In genomic region chr10:80542053-80542452, GRCh38 we compare ENCODE assay signal across 12 cellular contexts. TPM values are rescaled to one million over a fixed set of nuclear protein-coding genes. Genes with fewer than 3 reads are reported as not detected.
DNase-seq lines count a peak whose midpoint lies in the region; ATAC-seq, FAIRE-seq and TF ChIP-seq lines count a peak whose summit lies in the region.
"Had no signal": no experiment of that assay in that cellular context is flagged by ENCODE, and none has a peak within 500 bp of the region (broad histone marks: within the 10 kb centered on the region; RNA-seq: fewer than 3 reads in every experiment).

No MANE protein-coding gene starts in this region.

- DNase-seq in left ventricle myocardium inferior (no peak), right cardiac atrium (no peak), amniotic epithelial cell (ENCODE audit: low read depth) (peak; percentile 16), left lung (no peak), urothelium cell line (ENCODE audit: low spot score) (peak; percentile 51), nucleus accumbens (lab: John Stamatoyannopoulos, UW) (no peak)
- DNase-seq: activated CD8-positive, alpha-beta memory T cell treated with anti-CD3 and anti-CD28 coated beads, Interleukin-2, amount 10 ng/mL, durations not matched to agents 7 days and 5 days; activated naive CD4-positive, alpha-beta T cell treated with Interleukin-2 at 50 U/mL for 16 hours; NCI-H1092 treated with DMSO at 0.1 percent for 48 hours; WERI-Rb-1 had no signal

- H3K4me1 ChIP-seq in left ventricle myocardium inferior (peaks cover 18% of the 10 kb centered on the region), right cardiac atrium (ENCODE audit: control insufficient read depth, insufficient read depth, low read length) (peaks cover 7% of the 10 kb centered on the region), left lung (peaks cover 0 to 19% of the 10 kb centered on the region in 2 donors)

- H3K4me3 ChIP-seq in left ventricle myocardium inferior (no peak overlapping the region), right cardiac atrium (ENCODE audit: low read length) (no peak overlapping the region), left lung (no peak overlapping the region)

- ATAC-seq in right cardiac atrium, result no peak
- ATAC-seq in left lung, result peak; percentile 24
- no peak for ATAC-seq in GM18498 (IDR thresholded peaks at IDR 0.05; ENCODE audit: unreplicated experiment)
- no peak for ATAC-seq in GM18873 (IDR thresholded peaks at IDR 0.05; ENCODE audit: low FRiP score, unreplicated experiment)
- ATAC-seq: activated CD8-positive, alpha-beta memory T cell treated with anti-CD3 and anti-CD28 coated beads, Interleukin-2, amount 10 ng/mL, durations not matched to agents 7 days and 5 days had no signal

- 71% methylated on average over 4 of the region's 4 CpGs for WGBS in right cardiac atrium

- H3K36me3 ChIP-seq in left ventricle myocardium inferior, result no peaks in the 10 kb centered on the region
- no peaks in the 10 kb centered on the region for H3K36me3 ChIP-seq in left lung
- H3K36me3 ChIP-seq: WERI-Rb-1 had no signal

- intact Hi-C loops in left ventricle myocardium inferior (cut with micrococcal nuclease), result no loop called here
- intact Hi-C loops in right cardiac atrium (cut with DNase I), result no loop called here
- intact Hi-C loops in left lung (cut with DNase I), result no loop called here

- H3K27me3 ChIP-seq in left ventricle myocardium inferior (ENCODE audit: low read depth), result no peaks in the 10 kb centered on the region
- H3K27me3 ChIP-seq in right cardiac atrium (ENCODE audit: control insufficient read depth, insufficient read depth), result no peaks in the 10 kb centered on the region
- no peaks in the 10 kb centered on the region for H3K27me3 ChIP-seq in left lung

- no peak for FAIRE-seq in urothelium cell line (lab: Jason Lieb, UNC)

- H3K9me3 ChIP-seq in left ventricle myocardium inferior (replicated peaks) (no peaks in the 10 kb centered on the region), right cardiac atrium (ENCODE audit: control insufficient read depth, low read length) (no peaks in the 10 kb centered on the region), left lung (no peaks in the 10 kb centered on the region)

- H3K27ac ChIP-seq in left ventricle myocardium inferior (replicated peaks) (peak overlapping the region; percentile 85), right cardiac atrium (ENCODE audit: low read length) (no peak overlapping the region), left lung (peak overlapping the region; percentile 57 to 58)
- H3K27ac ChIP-seq: WERI-Rb-1 had no signal

- no peak for TF ChIP-seq CTCF in left ventricle myocardium inferior (IDR thresholded peaks at IDR 0.05; ENCODE audit: borderline replicate concordance)
- no peak for TF ChIP-seq CTCF in left lung (IDR thresholded peaks at IDR 0.05)

RNA-seq across cellular contexts. Expression of gene SH2D4B, which starts 4.4 kb away (rescaled TPM):
- not detected for total RNA-seq in left ventricle myocardium inferior
- total RNA-seq in right cardiac atrium, result not detected
- not detected for polyA plus RNA-seq in right cardiac atrium
- total RNA-seq in left lung, result under 1 TPM; 0.23 to 0.37 TPM

Comparison
In these comparisons a context has a peak if more than half of its experiments do, and no peak if none do; other contexts are left out.
1. DNase-seq: peak in amniotic epithelial cell (single experiment) and urothelium cell line (single experiment); none in left ventricle myocardium inferior (single experiment), right cardiac atrium (0 of 3), left lung (0 of 2) and nucleus accumbens (0 of 56).